In genomic region chr11:66950113-66950535, GRCh38 we compare ENCODE assay signal across 9 cellular contexts. TPM values are rescaled to one million over a fixed set of nuclear protein-coding genes. Genes with fewer than 3 reads are reported as not detected.
DNase-seq lines count a peak whose midpoint lies in the region; ATAC-seq and TF ChIP-seq lines count a peak whose summit lies in the region.
"Had no signal": no experiment of that assay in that cellular context is flagged by ENCODE, and none has a peak within 500 bp of the region (broad histone marks: within the 10 kb centered on the region; RNA-seq: fewer than 3 reads in every experiment).

No MANE protein-coding gene starts in this region.

- peaks cover 0 to 19% (median 6%) of the 10 kb centered on the region in 5 donors for H3K36me3 ChIP-seq in subcutaneous abdominal adipose tissue (ENCODE audit: control insufficient read depth in 5 of 5, insufficient read depth in 5 of 5, low read length in 5 of 5)

- no peaks in the 10 kb centered on the region for H3K36me3 Mint-ChIP-seq in WTC11

- H3K4me3 Mint-ChIP-seq in WTC11: no peak overlapping the region

- peak; percentile 37; the same call in 1 of the 2 replicates for ATAC-seq in WTC11
- ATAC-seq in GM19452 (IDR thresholded peaks at IDR 0.05; ENCODE audit: unreplicated experiment): no peak
- ATAC-seq in HG02642 (IDR thresholded peaks at IDR 0.05; ENCODE audit: poor library complexity, unreplicated experiment): no peak

- H3K9me3 ChIP-seq in subcutaneous abdominal adipose tissue (ENCODE audit: control insufficient read depth in 5 of 5, low read length in 5 of 5): no peaks in the 10 kb centered on the region

- H3K27me3 ChIP-seq in subcutaneous abdominal adipose tissue (ENCODE audit: control insufficient read depth in 5 of 5, insufficient read depth in 4 of 5, low read length in 5 of 5): no peaks in the 10 kb centered on the region

- H3K27me3 Mint-ChIP-seq in WTC11 (ENCODE audit: low read depth): no peaks in the 10 kb centered on the region

- no peak overlapping the region for H3K4me3 ChIP-seq in subcutaneous abdominal adipose tissue (ENCODE audit: low read depth in 1 of 5, low read length in 5 of 5)

- peaks cover 1 to 30% (median 17%) of the 10 kb centered on the region in 5 donors for H3K4me1 ChIP-seq in subcutaneous abdominal adipose tissue (ENCODE audit: control insufficient read depth in 5 of 5, insufficient read depth in 5 of 5, low read length in 5 of 5)

- peaks cover 17% of the 10 kb centered on the region for H3K4me1 Mint-ChIP-seq in WTC11

- no peak for TF ChIP-seq CTCF in WTC11 (IDR thresholded peaks at IDR 0.05)

- peak overlapping the region in 2 of 5 donors; percentile 9 to 37 for H3K9ac ChIP-seq in subcutaneous abdominal adipose tissue (ENCODE audit: low read length in 5 of 5)

- DNase-seq in 8988T (peak; percentile 85), H4 (ENCODE audit: low spot score) (peak; percentile 94), WTC11 (ENCODE audit: low spot score) (peak; percentile 27), islet precursor cell (peak; percentile 99), NCI-H446 (lab: John Stamatoyannopoulos, UW) (no peak)

- H3K27ac Mint-ChIP-seq in WTC11: peak overlapping the region; percentile 67

- H3K9me3 Mint-ChIP-seq in WTC11: no peaks in the 10 kb centered on the region

- peak overlapping the region; percentile 70 for H3K27ac ChIP-seq in subcutaneous abdominal adipose tissue (ENCODE audit: low read depth, low read length)

- CTCF ChIA-PET in WTC11 (lab: Charles Lee): interaction anchor here (1.1 to 1.2 kb wide), 2 partner anchors 67 to 72 kb away, joined by 4 to 7 read pairs; partner anchors contain the start of gene SYT12

- POLR2A ChIA-PET in WTC11 (lab: Charles Lee): interaction anchor here (0.6 kb wide), 2 partner anchors 9 to 26 kb away, joined by 3 read pairs; no protein-coding TSS in a partner anchor

TF ChIP-seq in WTC11, 78 proteins besides CTCF, POLR2A, EP300 and RAD21 (continues in another document):
- TF ChIP-seq, protein P1, sequence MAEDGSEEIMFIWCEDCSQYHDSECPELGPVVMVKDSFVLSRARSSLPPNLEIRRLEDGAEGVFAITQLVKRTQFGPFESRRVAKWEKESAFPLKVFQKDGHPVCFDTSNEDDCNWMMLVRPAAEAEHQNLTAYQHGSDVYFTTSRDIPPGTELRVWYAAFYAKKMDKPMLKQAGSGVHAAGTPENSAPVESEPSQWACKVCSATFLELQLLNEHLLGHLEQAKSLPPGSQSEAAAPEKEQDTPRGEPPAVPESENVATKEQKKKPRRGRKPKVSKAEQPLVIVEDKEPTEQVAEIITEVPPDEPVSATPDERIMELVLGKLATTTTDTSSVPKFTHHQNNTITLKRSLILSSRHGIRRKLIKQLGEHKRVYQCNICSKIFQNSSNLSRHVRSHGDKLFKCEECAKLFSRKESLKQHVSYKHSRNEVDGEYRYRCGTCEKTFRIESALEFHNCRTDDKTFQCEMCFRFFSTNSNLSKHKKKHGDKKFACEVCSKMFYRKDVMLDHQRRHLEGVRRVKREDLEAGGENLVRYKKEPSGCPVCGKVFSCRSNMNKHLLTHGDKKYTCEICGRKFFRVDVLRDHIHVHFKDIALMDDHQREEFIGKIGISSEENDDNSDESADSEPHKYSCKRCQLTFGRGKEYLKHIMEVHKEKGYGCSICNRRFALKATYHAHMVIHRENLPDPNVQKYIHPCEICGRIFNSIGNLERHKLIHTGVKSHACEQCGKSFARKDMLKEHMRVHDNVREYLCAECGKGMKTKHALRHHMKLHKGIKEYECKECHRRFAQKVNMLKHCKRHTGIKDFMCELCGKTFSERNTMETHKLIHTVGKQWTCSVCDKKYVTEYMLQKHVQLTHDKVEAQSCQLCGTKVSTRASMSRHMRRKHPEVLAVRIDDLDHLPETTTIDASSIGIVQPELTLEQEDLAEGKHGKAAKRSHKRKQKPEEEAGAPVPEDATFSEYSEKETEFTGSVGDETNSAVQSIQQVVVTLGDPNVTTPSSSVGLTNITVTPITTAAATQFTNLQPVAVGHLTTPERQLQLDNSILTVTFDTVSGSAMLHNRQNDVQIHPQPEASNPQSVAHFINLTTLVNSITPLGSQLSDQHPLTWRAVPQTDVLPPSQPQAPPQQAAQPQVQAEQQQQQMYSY (CRISPR knock-in tag; IDR thresholded peaks at IDR 0.05): no peak
- TF ChIP-seq ZNF423 (CRISPR knock-in tag; IDR thresholded peaks at IDR 0.05) (no peak), AR (CRISPR knock-in tag; IDR thresholded peaks at IDR 0.05) (no peak), FOXP1 (CRISPR knock-in tag; IDR thresholded peaks at IDR 0.05; ENCODE audit: borderline replicate concordance) (no peak), KAT7 (CRISPR knock-in tag; IDR thresholded peaks at IDR 0.05; ENCODE audit: borderline replicate concordance) (no peak), MXD4 (CRISPR knock-in tag; IDR thresholded peaks at IDR 0.05; ENCODE audit: borderline replicate concordance) (no peak), E2F4 (CRISPR knock-in tag; IDR thresholded peaks at IDR 0.05; ENCODE audit: borderline replicate concordance, low read depth) (no peak), PREB (CRISPR knock-in tag; IDR thresholded peaks at IDR 0.05; ENCODE audit: borderline replicate concordance) (no peak)
- TF ChIP-seq, protein P2, sequence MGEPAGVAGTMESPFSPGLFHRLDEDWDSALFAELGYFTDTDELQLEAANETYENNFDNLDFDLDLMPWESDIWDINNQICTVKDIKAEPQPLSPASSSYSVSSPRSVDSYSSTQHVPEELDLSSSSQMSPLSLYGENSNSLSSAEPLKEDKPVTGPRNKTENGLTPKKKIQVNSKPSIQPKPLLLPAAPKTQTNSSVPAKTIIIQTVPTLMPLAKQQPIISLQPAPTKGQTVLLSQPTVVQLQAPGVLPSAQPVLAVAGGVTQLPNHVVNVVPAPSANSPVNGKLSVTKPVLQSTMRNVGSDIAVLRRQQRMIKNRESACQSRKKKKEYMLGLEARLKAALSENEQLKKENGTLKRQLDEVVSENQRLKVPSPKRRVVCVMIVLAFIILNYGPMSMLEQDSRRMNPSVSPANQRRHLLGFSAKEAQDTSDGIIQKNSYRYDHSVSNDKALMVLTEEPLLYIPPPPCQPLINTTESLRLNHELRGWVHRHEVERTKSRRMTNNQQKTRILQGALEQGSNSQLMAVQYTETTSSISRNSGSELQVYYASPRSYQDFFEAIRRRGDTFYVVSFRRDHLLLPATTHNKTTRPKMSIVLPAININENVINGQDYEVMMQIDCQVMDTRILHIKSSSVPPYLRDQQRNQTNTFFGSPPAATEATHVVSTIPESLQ (CRISPR knock-in tag; IDR thresholded peaks at IDR 0.05): no peak
- TF ChIP-seq, protein P3, sequence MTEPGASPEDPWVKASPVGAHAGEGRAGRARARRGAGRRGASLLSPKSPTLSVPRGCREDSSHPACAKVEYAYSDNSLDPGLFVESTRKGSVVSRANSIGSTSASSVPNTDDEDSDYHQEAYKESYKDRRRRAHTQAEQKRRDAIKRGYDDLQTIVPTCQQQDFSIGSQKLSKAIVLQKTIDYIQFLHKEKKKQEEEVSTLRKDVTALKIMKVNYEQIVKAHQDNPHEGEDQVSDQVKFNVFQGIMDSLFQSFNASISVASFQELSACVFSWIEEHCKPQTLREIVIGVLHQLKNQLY (CRISPR knock-in tag; IDR thresholded peaks at IDR 0.05): no peak
- TF ChIP-seq, protein P4, sequence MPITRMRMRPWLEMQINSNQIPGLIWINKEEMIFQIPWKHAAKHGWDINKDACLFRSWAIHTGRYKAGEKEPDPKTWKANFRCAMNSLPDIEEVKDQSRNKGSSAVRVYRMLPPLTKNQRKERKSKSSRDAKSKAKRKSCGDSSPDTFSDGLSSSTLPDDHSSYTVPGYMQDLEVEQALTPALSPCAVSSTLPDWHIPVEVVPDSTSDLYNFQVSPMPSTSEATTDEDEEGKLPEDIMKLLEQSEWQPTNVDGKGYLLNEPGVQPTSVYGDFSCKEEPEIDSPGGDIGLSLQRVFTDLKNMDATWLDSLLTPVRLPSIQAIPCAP (CRISPR knock-in tag; IDR thresholded peaks at IDR 0.05): no peak

RNA-seq across cellular contexts. Expression of gene PC, which starts 8.1 kb away (rescaled TPM):
- total RNA-seq in H4 (2014; rRNA removed; shearing (Covaris generic)): 17.1 and 21.6 TPM in 2 replicates
- total RNA-seq in WTC11 (2021): 22.1 to 27.2 TPM (median 25.6 TPM) in 3 replicates

RNA-seq across cellular contexts. Expression of gene C11orf86, which starts 25.0 kb away (rescaled TPM):
- not detected in 2 replicates for total RNA-seq in H4 (2014; rRNA removed; shearing (Covaris generic))
- total RNA-seq in WTC11 (2021): 0.44 to 0.87 TPM (median 0.68 TPM) in 3 replicates
- total RNA-seq: skeletal muscle tissue had no signal

Comparison
In these comparisons a context has a peak if more than half of its experiments do, and no peak if none do; other contexts are left out.
1. DNase-seq: peak in 8988T (single experiment), H4 (single experiment), WTC11 (single experiment) and islet precursor cell (single experiment); none in NCI-H446 (0 of 2).